ENCODE assay signal across 8 cellular contexts in genomic region chr20:48897298-48898044, GRCh38. TPM values are rescaled to one million over a fixed set of nuclear protein-coding genes. Genes with fewer than 3 reads are reported as not detected.
DNase-seq lines count a peak whose midpoint lies in the region; ATAC-seq and TF ChIP-seq lines count a peak whose summit lies in the region.
"Had no signal": no experiment of that assay in that cellular context is flagged by ENCODE, and none has a peak within 500 bp of the region (broad histone marks: within the 10 kb centered on the region; RNA-seq: fewer than 3 reads in every experiment).

No MANE protein-coding gene starts in this region.

- BruUV-seq in HCT116 (replicated peaks; lab: Mats Ljungman, UMichigan): TSS peak; percentile 70

- H3K4me1 ChIP-seq in HCT116 (ENCODE audit: control insufficient read depth in 1 of 2, insufficient read depth in 2 of 2, low read length in 2 of 2) (peaks cover 7 to 12% of the 10 kb centered on the region in 2 experiments), RWPE2 (ENCODE audit: insufficient read depth, poor library complexity, severe bottlenecking) (peaks cover 12% of the 10 kb centered on the region), fibroblast of lung (ENCODE audit: control insufficient read depth, extremely low read depth, insufficient read depth, low read length) (peaks cover 3% of the 10 kb centered on the region), smooth muscle cell (ENCODE audit: low read depth) (no peaks in the 10 kb centered on the region)

- CTCF ChIA-PET in HCT116 (lab: Charles Lee): interaction anchor here (3.0 kb wide), 1 partner anchor 240 kb away, joined by 21 read pairs; no protein-coding TSS in a partner anchor

- H3K9ac ChIP-seq in HCT116 (ENCODE audit: low read length) (no peak overlapping the region), fibroblast of lung (ENCODE audit: insufficient read depth, low read length) (no peak overlapping the region), smooth muscle cell (ENCODE audit: low read depth) (no peak overlapping the region)

- H3K9me3 ChIP-seq in HCT116 (ENCODE audit: control insufficient read depth in 1 of 2, insufficient read depth in 1 of 2, low read depth in 1 of 2, low read length in 2 of 2) (no peaks in the 10 kb centered on the region), RWPE2 (ENCODE audit: severe bottlenecking) (no peaks in the 10 kb centered on the region), fibroblast of lung (ENCODE audit: control insufficient read depth, insufficient read depth, low read depth, low read length) (no peaks in the 10 kb centered on the region), smooth muscle cell (replicated peaks; ENCODE audit: low read depth) (no peaks in the 10 kb centered on the region)

- RAD21 ChIA-PET in HCT116 (lab: Charles Lee; ENCODE audit: low non-redundant PET in 1 of 2, low total read pairs in 2 of 2, uncharacterized antibody in 2 of 2, unreplicated experiment in 2 of 2): interaction anchor here (1.2 to 1.3 kb wide), 2 partner anchors 240 kb away, joined by 3 to 4 read pairs; no protein-coding TSS in a partner anchor

- no peaks in the 10 kb centered on the region for H3K36me3 ChIP-seq in HCT116 (ENCODE audit: control insufficient read depth in 1 of 2, insufficient read depth in 2 of 2, low read length in 2 of 2)
- H3K36me3 ChIP-seq in RWPE2 (ENCODE audit: low read depth): no peaks in the 10 kb centered on the region
- H3K36me3 ChIP-seq in fibroblast of lung (ENCODE audit: control insufficient read depth, insufficient read depth, low read length): no peaks in the 10 kb centered on the region
- no peaks in the 10 kb centered on the region for H3K36me3 ChIP-seq in smooth muscle cell (ENCODE audit: low read depth)

- intact Hi-C loops in HCT116 (cut with micrococcal nuclease): no loop called here

- ATAC-seq in HCT116 (peak; percentile 85), RWPE2 (ENCODE audit: low read depth) (peak; percentile 99), HG03442 (IDR thresholded peaks at IDR 0.05; ENCODE audit: unreplicated experiment) (no peak), GM18867 (IDR thresholded peaks at IDR 0.05; ENCODE audit: unreplicated experiment) (no peak)

- H3K9me2 ChIP-seq in HCT116 (ENCODE audit: insufficient read depth): no peaks in the 10 kb centered on the region

- TF ChIP-seq CTCF in HCT116 (IDR thresholded peaks at IDR 0.05 in 2 of 3, conservative IDR thresholded peaks at IDR 0.05 in 1 of 3; ENCODE audit: borderline replicate concordance in 1 of 3, insufficient read depth in 1 of 3, low read depth in 2 of 3, low read length in 2 of 3) (no peak), RWPE2 (IDR thresholded peaks at IDR 0.05; ENCODE audit: poor library complexity, severe bottlenecking) (no peak), fibroblast of lung (conservative IDR thresholded peaks at IDR 0.05 in 1 of 2, IDR thresholded peaks at IDR 0.05 in 1 of 2; ENCODE audit: low read depth in 1 of 2, low read length in 2 of 2) (no peak), smooth muscle cell (IDR thresholded peaks at IDR 0.05; ENCODE audit: borderline replicate concordance, insufficient read depth, poor library complexity, severe bottlenecking) (no peak)

- H3K27me3 ChIP-seq in HCT116 (ENCODE audit: insufficient read depth, low read length) (no peaks in the 10 kb centered on the region), RWPE2 (ENCODE audit: insufficient read depth, poor library complexity, severe bottlenecking) (no peaks in the 10 kb centered on the region), fibroblast of lung (ENCODE audit: control insufficient read depth, insufficient read depth, low read length) (peaks cover 7% of the 10 kb centered on the region), smooth muscle cell (ENCODE audit: low read depth) (peaks cover 3% of the 10 kb centered on the region)

- H3F3A ChIP-seq in smooth muscle cell (ENCODE audit: low read depth): no peaks in the 10 kb centered on the region

- no peak for TF ChIP-seq POLR2A in HCT116 (IDR thresholded peaks at IDR 0.05; ENCODE audit: borderline replicate concordance, extremely low read depth, insufficient read depth, insufficient read length)

- H3K4me3 ChIP-seq in HCT116 (replicated peaks in 1 of 2; ENCODE audit: low read depth in 1 of 2, low read length in 2 of 2) (no peak overlapping the region), RWPE2 (ENCODE audit: severe bottlenecking) (no peak overlapping the region), fibroblast of lung (replicated peaks in 1 of 4; ENCODE audit: control extremely low read depth in 1 of 4, insufficient read depth in 1 of 4, low read depth in 3 of 4, low read length in 4 of 4) (no peak overlapping the region), smooth muscle cell (no peak overlapping the region)

- 72% methylated on average over 5 of the region's 5 CpGs for WGBS in smooth muscle cell (ENCODE audit: low lambda C conversion rate)

- POLR2A ChIA-PET in HCT116 (lab: Charles Lee): no interaction called here

- H3K27ac ChIP-seq in HCT116 (ENCODE audit: low read depth, low read length): no peak overlapping the region; the same call in 1 of the 2 replicates
- H3K27ac ChIP-seq in RWPE2 (ENCODE audit: poor library complexity, severe bottlenecking): peak overlapping the region; percentile 38
- no peak overlapping the region for H3K27ac ChIP-seq in fibroblast of lung (ENCODE audit: insufficient read depth, low read length)
- H3K27ac ChIP-seq in smooth muscle cell (ENCODE audit: low read depth): peak overlapping the region; percentile 23

- H2AFZ ChIP-seq in HCT116 (ENCODE audit: low read depth, low read length, poor library complexity, severe bottlenecking) (peak overlapping the region; percentile 60), fibroblast of lung (ENCODE audit: low read length) (no peak overlapping the region), smooth muscle cell (ENCODE audit: low read depth) (no peak overlapping the region)

- DNase-seq in HCT116 (ENCODE audit: low read depth, low spot score) (peak; percentile 35), RWPE2 (ENCODE audit: low spot score) (no peak), fibroblast of lung (ENCODE audit: low read depth in 2 of 2) (peak; percentile 78 to 95), smooth muscle cell (lab: John Stamatoyannopoulos, UW; ENCODE audit: unreplicated experiment) (no peak), middle frontal gyrus (ENCODE audit: extremely low spot score, low spot score) (no peak)
- DNase-seq: stimulated activated CD4-positive, alpha-beta T cell treated with anti-CD3 and anti-CD28 coated beads, Interleukin-4, amount 100 ng/mL, for 1 hour had no signal

- H3K79me2 ChIP-seq in HCT116 (ENCODE audit: insufficient read depth, low read length) (no peaks in the 10 kb centered on the region), fibroblast of lung (ENCODE audit: control insufficient read depth, insufficient read depth, low read length) (no peaks in the 10 kb centered on the region), smooth muscle cell (ENCODE audit: low read depth) (no peaks in the 10 kb centered on the region)

- H3K4me2 ChIP-seq in HCT116 (ENCODE audit: low read length): peak overlapping the region; percentile 50
- H3K4me2 ChIP-seq in fibroblast of lung (ENCODE audit: extremely low read depth, insufficient read depth, low read length): no peak overlapping the region
- no peak overlapping the region for H3K4me2 ChIP-seq in smooth muscle cell

- H4K20me1 ChIP-seq in HCT116 (ENCODE audit: insufficient read depth) (no peaks in the 10 kb centered on the region), fibroblast of lung (ENCODE audit: control insufficient read depth, extremely low read depth, insufficient read depth, low read length) (no peaks in the 10 kb centered on the region), smooth muscle cell (ENCODE audit: low read depth) (no peaks in the 10 kb centered on the region)

- no peak for TF ChIP-seq RAD21 in HCT116 (IDR thresholded peaks at IDR 0.05; ENCODE audit: low read depth)

TF ChIP-seq in HCT116, 20 proteins besides CTCF, POLR2A, EP300 and RAD21:
- TF ChIP-seq ZBTB33 (IDR thresholded peaks at IDR 0.05; ENCODE audit: extremely low read depth, insufficient replicate concordance, low read length): no peak
- TF ChIP-seq MAX (IDR thresholded peaks at IDR 0.05): peak; percentile 24; the same call in 1 of the 2 replicates
- peak; percentile 64 for TF ChIP-seq FOSL1 (IDR thresholded peaks at IDR 0.05; ENCODE audit: low read depth)
- no peak for TF ChIP-seq ZFX (IDR thresholded peaks at IDR 0.05)
- TF ChIP-seq CBX3 (IDR thresholded peaks at IDR 0.05; ENCODE audit: low read depth): no peak
- TF ChIP-seq SP1 (IDR thresholded peaks at IDR 0.05; ENCODE audit: low read depth): no peak
- peak; percentile 56; the same call in 1 of the 2 replicates for TF ChIP-seq JUND (IDR thresholded peaks at IDR 0.05)
- no peak for TF ChIP-seq ELF1 (IDR thresholded peaks at IDR 0.05; ENCODE audit: borderline replicate concordance, low read depth)
- no peak for TF ChIP-seq SRF (IDR thresholded peaks at IDR 0.05; ENCODE audit: low read depth)

RNA-seq across cellular contexts. Expression of gene ARFGEF2, which starts 24.0 kb away (rescaled TPM):
- total RNA-seq in HCT116 (2021; ENCODE audit: unreplicated experiment) (22.2 TPM), fibroblast of lung (30.8 and 42.8 TPM in 2 replicates), smooth muscle cell (29.6 and 34.6 TPM in 2 replicates)
- 8.3 and 9.2 TPM in 2 replicates for polyA plus RNA-seq in HCT116 (2012)
- polyA plus RNA-seq in fibroblast of lung (14.7 and 17.3 TPM in 2 replicates), smooth muscle cell (6.5 and 9.4 TPM in 2 replicates)
- 10.1 and 13.5 TPM in 2 replicates for polyA plus RNA-seq in fibroblast of lung (2012)
- polyA minus RNA-seq in fibroblast of lung (ENCODE audit: low replicate concordance): 32.1 and 35.1 TPM in 2 replicates

Comparison
In these comparisons a context has a peak if more than half of its experiments do, and no peak if none do; other contexts are left out.
1. ATAC-seq: peak in HCT116 (single experiment) and RWPE2 (single experiment); none in HG03442 (single experiment) and GM18867 (single experiment).
2. DNase-seq: peak in HCT116 (single experiment) and fibroblast of lung (2 of 2); none in RWPE2 (single experiment), smooth muscle cell (single experiment) and middle frontal gyrus (single experiment).
3. H3K27ac ChIP-seq: peak in RWPE2 (single experiment) and smooth muscle cell (single experiment); none in HCT116 (single experiment) and fibroblast of lung (single experiment).